8 cellular contexts compared by ENCODE assay signal in the genomic region with DNA sequence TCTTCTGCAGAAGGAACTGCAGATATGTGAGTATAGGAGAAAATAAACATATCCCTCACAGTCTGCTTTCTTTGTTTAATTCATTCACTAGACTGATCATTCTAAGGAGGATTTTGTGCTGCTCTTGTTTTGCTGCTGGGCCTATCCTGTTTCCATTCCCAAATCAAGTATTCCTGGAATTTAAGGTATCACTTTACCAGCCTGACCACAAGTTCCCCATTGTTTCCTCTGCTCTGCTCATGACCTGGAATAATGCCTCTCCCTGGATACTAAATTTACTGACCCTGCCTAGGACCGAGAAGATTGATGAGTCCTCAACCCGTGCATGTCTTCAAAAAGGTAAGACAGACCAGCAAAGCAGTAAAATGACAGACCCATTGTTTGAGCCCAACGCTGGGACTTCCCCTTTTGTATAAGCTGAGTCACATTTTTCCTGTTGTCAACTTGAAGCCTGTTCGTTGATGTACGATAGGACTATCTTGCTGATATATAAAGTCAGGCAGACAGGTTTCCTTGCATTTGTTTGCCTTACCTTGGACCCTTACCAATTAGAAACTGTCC.
DNase-seq lines count a peak whose midpoint lies in the region; ATAC-seq and TF ChIP-seq lines count a peak whose summit lies in the region.

No MANE protein-coding gene starts in this region.

- no peaks in the 10 kb centered on the region for H3K9me3 ChIP-seq in liver (ENCODE audit: control insufficient read depth in 4 of 4, low read length in 3 of 4)

- in situ Hi-C loops in G401 (cut with HindIII; ENCODE audit: low sequenced_read_pairs): no loop called here

- no peaks in the 10 kb centered on the region for H3K36me3 Mint-ChIP-seq in activated naive CD4-positive, alpha-beta T cell treated with anti-CD3 and anti-CD28 coated beads for 36 hours (ENCODE audit: low read depth)

- no peaks in the 10 kb centered on the region for H3K27me3 Mint-ChIP-seq in activated naive CD4-positive, alpha-beta T cell treated with anti-CD3 and anti-CD28 coated beads for 36 hours (ENCODE audit: low read depth)
- no peaks in the 10 kb centered on the region for H3K27me3 Mint-ChIP-seq in stimulated activated naive CD8-positive, alpha-beta T cell treated with anti-CD3 and anti-CD28 coated beads, Interleukin-15, amount 100 ng/mL, for 72 hours

- no peak for TF ChIP-seq RAD21 in liver (IDR thresholded peaks at IDR 0.05)

- CTCF ChIA-PET in activated naive CD4-positive, alpha-beta T cell treated with anti-CD3 and anti-CD28 coated beads for 36 hours (lab: Charles Lee): interaction anchor here (0.9 to 1.2 kb wide), 3 partner anchors 14 to 413 kb away, joined by 3 to 4 read pairs (median 3); partner anchors contain the start of gene PPA2

- H3K4me1 ChIP-seq in liver (ENCODE audit: control insufficient read depth in 4 of 4, insufficient read depth in 4 of 4, low read length in 3 of 4): no peaks in the 10 kb centered on the region

- no peak overlapping the region for H3K4me3 ChIP-seq in liver (ENCODE audit: low read depth in 1 of 3, low read length in 3 of 3)

- peak overlapping the region; percentile 91 for H3K27ac Mint-ChIP-seq in activated naive CD4-positive, alpha-beta T cell treated with anti-CD3 and anti-CD28 coated beads for 36 hours
- peak overlapping the region; percentile 95 for H3K27ac Mint-ChIP-seq in stimulated activated naive CD8-positive, alpha-beta T cell treated with anti-CD3 and anti-CD28 coated beads, Interleukin-15, amount 100 ng/mL, for 72 hours

- no peaks in the 10 kb centered on the region for H3K36me3 ChIP-seq in liver (ENCODE audit: control insufficient read depth in 4 of 4, insufficient read depth in 3 of 4, low read depth in 1 of 4, low read length in 3 of 4)

- no peaks in the 10 kb centered on the region for H3K27me3 ChIP-seq in liver (ENCODE audit: control insufficient read depth in 4 of 4, insufficient read depth in 4 of 4, low read length in 3 of 4)

- ATAC-seq in HG02885 (IDR thresholded peaks at IDR 0.05; ENCODE audit: poor library complexity, unreplicated experiment): peak; percentile 42
- ATAC-seq in stimulated activated naive CD8-positive, alpha-beta T cell treated with anti-CD3 and anti-CD28 coated beads, Interleukin-15, amount 100 ng/mL, for 72 hours: peak; percentile 60

- H3K9me3 Mint-ChIP-seq in activated naive CD4-positive, alpha-beta T cell treated with anti-CD3 and anti-CD28 coated beads for 36 hours: no peaks in the 10 kb centered on the region
- peaks cover 0 to 10% of the 10 kb centered on the region in 2 donors for H3K9me3 Mint-ChIP-seq in stimulated activated naive CD8-positive, alpha-beta T cell treated with anti-CD3 and anti-CD28 coated beads, Interleukin-15, amount 100 ng/mL, for 72 hours

- H3K9ac ChIP-seq in liver (ENCODE audit: low read depth in 1 of 2, low read length in 2 of 2): no peak overlapping the region

- intact Hi-C loops in activated naive CD4-positive, alpha-beta T cell treated with anti-CD3 and anti-CD28 coated beads for 36 hours (cut with micrococcal nuclease): loop anchor here (1.0 kb wide), 3 partner anchors 84 to 1254 kb away; no protein-coding TSS in a partner anchor

- no peak for TF ChIP-seq CTCF in liver (IDR thresholded peaks at IDR 0.05; ENCODE audit: low read depth, low read length, missing input control)

- WGBS in liver: 26% methylated on average over 5 of the region's 5 CpGs

- H3K4me1 Mint-ChIP-seq in activated naive CD4-positive, alpha-beta T cell treated with anti-CD3 and anti-CD28 coated beads for 36 hours (ENCODE audit: low read depth): peaks cover 57% of the 10 kb centered on the region
- H3K4me1 Mint-ChIP-seq in stimulated activated naive CD8-positive, alpha-beta T cell treated with anti-CD3 and anti-CD28 coated beads, Interleukin-15, amount 100 ng/mL, for 72 hours: peaks cover 42% of the 10 kb centered on the region

- peak overlapping the region; percentile 29 to 45 for H3K27ac ChIP-seq in liver (ENCODE audit: low read depth in 1 of 2, low read length in 2 of 2)

- DNase-seq in NCI-H510A treated with DMSO at 0.1 percent for 48 hours (lab: John Stamatoyannopoulos, UW) (peak; percentile 2), NCI-H510A (lab: John Stamatoyannopoulos, UW) (no peak), NOMO-1 treated with DMSO at 0.1 percent for 48 hours (lab: John Stamatoyannopoulos, UW; ENCODE audit: unreplicated experiment) (peak; percentile 91), G401 (ENCODE audit: low spot score) (no peak)
- DNase-seq in activated naive CD4-positive, alpha-beta T cell treated with anti-CD3 and anti-CD28 coated beads for 36 hours: peak; percentile 69
- DNase-seq in stimulated activated naive CD8-positive, alpha-beta T cell treated with anti-CD3 and anti-CD28 coated beads, Interleukin-15, amount 100 ng/mL, for 72 hours: peak; percentile 40 to 57

- H3K4me3 Mint-ChIP-seq in activated naive CD4-positive, alpha-beta T cell treated with anti-CD3 and anti-CD28 coated beads for 36 hours: peak overlapping the region; percentile 31
- peak overlapping the region; percentile 83 to 84 for H3K4me3 Mint-ChIP-seq in stimulated activated naive CD8-positive, alpha-beta T cell treated with anti-CD3 and anti-CD28 coated beads, Interleukin-15, amount 100 ng/mL, for 72 hours

TF ChIP-seq in liver, 16 proteins besides CTCF, POLR2A, EP300 and RAD21:
- TF ChIP-seq, protein P1, sequence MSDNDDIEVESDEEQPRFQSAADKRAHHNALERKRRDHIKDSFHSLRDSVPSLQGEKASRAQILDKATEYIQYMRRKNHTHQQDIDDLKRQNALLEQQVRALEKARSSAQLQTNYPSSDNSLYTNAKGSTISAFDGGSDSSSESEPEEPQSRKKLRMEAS (IDR thresholded peaks at IDR 0.05): no peak
- TF ChIP-seq HNF4G (IDR thresholded peaks at IDR 0.05) (no peak), ZBTB33 (IDR thresholded peaks at IDR 0.05) (no peak), TAF1 (conservative IDR thresholded peaks at IDR 0.05) (no peak), JUND (IDR thresholded peaks at IDR 0.05) (no peak), FOXA2 (IDR thresholded peaks at IDR 0.05) (no peak), RXRA (IDR thresholded peaks at IDR 0.05) (no peak), REST (IDR thresholded peaks at IDR 0.05) (no peak), SP1 (IDR thresholded peaks at IDR 0.05) (no peak), FOXA1 (IDR thresholded peaks at IDR 0.05) (no peak), GABPA (IDR thresholded peaks at IDR 0.05 in 1 of 2, conservative IDR thresholded peaks at IDR 0.05 in 1 of 2) (no peak), HNF4A (conservative IDR thresholded peaks at IDR 0.05) (no peak), YY1 (IDR thresholded peaks at IDR 0.05) (no peak), NR2F2 (IDR thresholded peaks at IDR 0.05) (no peak), EGR1 (IDR thresholded peaks at IDR 0.05; ENCODE audit: low read depth in 2 of 2) (no peak)
- TF ChIP-seq, protein P2, sequence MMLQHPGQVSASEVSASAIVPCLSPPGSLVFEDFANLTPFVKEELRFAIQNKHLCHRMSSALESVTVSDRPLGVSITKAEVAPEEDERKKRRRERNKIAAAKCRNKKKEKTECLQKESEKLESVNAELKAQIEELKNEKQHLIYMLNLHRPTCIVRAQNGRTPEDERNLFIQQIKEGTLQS (IDR thresholded peaks at IDR 0.05): no peak
TF ChIP-seq in liver: peak in this region for 0.

Comparison
In these comparisons a context has a peak if more than half of its experiments do, and no peak if none do; other contexts are left out.
1. DNase-seq: peak in NCI-H510A treated with DMSO at 0.1 percent for 48 hours (single experiment), NOMO-1 treated with DMSO at 0.1 percent for 48 hours (single experiment), activated naive CD4-positive, alpha-beta T cell treated with anti-CD3 and anti-CD28 coated beads for 36 hours (single experiment) and stimulated activated naive CD8-positive, alpha-beta T cell treated with anti-CD3 and anti-CD28 coated beads, Interleukin-15, amount 100 ng/mL, for 72 hours (2 of 2); none in NCI-H510A (single experiment) and G401 (single experiment).